ENCODE assay signal across 7 cellular contexts in the genomic region with DNA sequence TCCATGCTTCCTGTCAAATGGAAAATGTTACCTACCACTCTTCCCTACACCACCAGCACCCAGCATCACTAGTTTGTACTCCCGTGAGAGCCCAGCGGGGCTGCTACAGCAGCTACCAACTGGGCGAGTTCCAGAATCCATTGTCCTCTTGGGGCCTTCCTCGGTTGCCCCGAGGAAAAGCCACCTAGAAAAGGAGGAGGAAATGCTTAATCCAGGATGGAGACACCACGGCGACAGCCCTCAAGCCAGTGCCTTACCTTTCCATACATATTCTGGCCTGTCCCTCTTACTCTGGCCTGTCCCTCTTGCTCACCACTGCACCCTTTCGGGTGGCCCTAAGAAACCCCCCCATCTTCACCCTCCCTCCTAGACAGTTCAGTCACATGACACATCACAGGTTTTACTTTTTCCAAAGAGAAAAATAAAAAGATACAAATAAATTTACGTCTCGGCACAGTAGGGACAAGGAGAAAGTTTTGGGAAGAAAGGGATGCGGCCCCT. TPM values are rescaled to one million over a fixed set of nuclear protein-coding genes. Genes with fewer than 3 reads are reported as not detected.
DNase-seq lines count a peak whose midpoint lies in the region; ATAC-seq and TF ChIP-seq lines count a peak whose summit lies in the region.

No MANE protein-coding gene starts in this region.

- TF ChIP-seq POLR2A in spleen (IDR thresholded peaks at IDR 0.05): no peak

- TF ChIP-seq CTCF in Panc1 (IDR thresholded peaks at IDR 0.05) (no peak), kidney epithelial cell (IDR thresholded peaks at IDR 0.05; ENCODE audit: insufficient read depth, low read length, poor library complexity, severe bottlenecking) (no peak), spleen (IDR thresholded peaks at IDR 0.05 in 8 of 11, conservative IDR thresholded peaks at IDR 0.05 in 3 of 11) (no peak)

- peaks cover 11% of the 10 kb centered on the region for H3K4me1 ChIP-seq in Panc1 (ENCODE audit: control insufficient read depth, insufficient read depth, low read length)
- H3K4me1 ChIP-seq in spleen: peaks cover 13 to 47% (median 29%) of the 10 kb centered on the region in 6 donors

- 2 to 6% (median 4%) methylated on average over 11 of the region's 11 CpGs for WGBS in spleen, 5 donors

- H3K9me3 ChIP-seq in Panc1 (ENCODE audit: control insufficient read depth, insufficient read depth, low read depth, low read length) (no peaks in the 10 kb centered on the region), spleen (no peaks in the 10 kb centered on the region)

- peaks cover 31% of the 10 kb centered on the region for H3K36me3 ChIP-seq in Panc1 (ENCODE audit: control insufficient read depth, insufficient read depth, low read length)
- H3K36me3 ChIP-seq in kidney epithelial cell (ENCODE audit: control insufficient read depth, insufficient read depth, low read length): no peaks in the 10 kb centered on the region
- peaks cover 0 to 83% (median 69%) of the 10 kb centered on the region in 6 donors for H3K36me3 ChIP-seq in spleen

- H3K27ac Mint-ChIP-seq in central memory CD8-positive, alpha-beta T cell (ENCODE audit: low read depth): peak overlapping the region; percentile 99

- no peaks in the 10 kb centered on the region for H3K27me3 Mint-ChIP-seq in central memory CD8-positive, alpha-beta T cell

- POLR2A ChIA-PET in Panc1 (lab: Charles Lee): no interaction called here

- ATAC-seq in HG02642 (IDR thresholded peaks at IDR 0.05; ENCODE audit: poor library complexity, unreplicated experiment) (peak; percentile 28), Panc1 (peak; percentile 79)
- peak; percentile 60 for ATAC-seq in central memory CD8-positive, alpha-beta T cell (replicated peaks; ENCODE audit: extremely low read depth, poor library complexity, severe bottlenecking)

- H3K4me3 ChIP-seq in Panc1 (ENCODE audit: low read depth in 2 of 2, low read length in 2 of 2) (peak overlapping the region; percentile 77 to 94), kidney epithelial cell (ENCODE audit: low read depth, low read length) (peak overlapping the region; percentile 90), spleen (peak overlapping the region; percentile 58 to 84 (median 69))

- no peaks in the 10 kb centered on the region for H3K9me3 Mint-ChIP-seq in central memory CD8-positive, alpha-beta T cell

- in situ Hi-C loops in G401 (cut with HindIII; ENCODE audit: low sequenced_read_pairs): no loop called here
- in situ Hi-C loops in Panc1 (cut with HindIII; ENCODE audit: low pct_unique_long_range_greater_than_20kb, low sequenced_read_pairs): no loop called here

- peak overlapping the region; percentile 98 for H3K4me3 Mint-ChIP-seq in central memory CD8-positive, alpha-beta T cell

- CTCF ChIA-PET in Panc1 (lab: Charles Lee): interaction anchor here (0.6 kb wide), 1 partner anchor 8 kb away, joined by 3 read pairs; no protein-coding TSS in a partner anchor

- DNase-seq in G401 (ENCODE audit: low spot score) (peak; percentile 46), Panc1 (ENCODE audit: low read depth, low spot score) (no peak), kidney epithelial cell (ENCODE audit: low read depth) (no peak), spleen (no peak), NCI-H1048 (lab: John Stamatoyannopoulos, UW) (no peak)
- no peak for DNase-seq in central memory CD8-positive, alpha-beta T cell (ENCODE audit: low spot score in 2 of 2)

- intact Hi-C loops in Panc1 (cut with micrococcal nuclease; ENCODE audit: unreplicated experiment) (no loop called here), spleen (cut with DNase I; ENCODE audit: low total_unique reads) (no loop called here)

- H3K4me1 Mint-ChIP-seq in central memory CD8-positive, alpha-beta T cell: peaks cover 21% of the 10 kb centered on the region

- no peaks in the 10 kb centered on the region for H3K27me3 ChIP-seq in Panc1 (ENCODE audit: control insufficient read depth, insufficient read depth, low read length)
- no peaks in the 10 kb centered on the region for H3K27me3 ChIP-seq in kidney epithelial cell (ENCODE audit: control insufficient read depth, insufficient read depth, low read length)
- no peaks in the 10 kb centered on the region for H3K27me3 ChIP-seq in spleen (replicated peaks in 1 of 7)

- H3K36me3 Mint-ChIP-seq in central memory CD8-positive, alpha-beta T cell (ENCODE audit: insufficient read depth): peaks cover 66% of the 10 kb centered on the region

- H3K27ac ChIP-seq in Panc1 (ENCODE audit: low read length) (peak overlapping the region; percentile 95), spleen (peak overlapping the region; percentile 76 to 94 (median 92))

- BruUV-seq in Panc1 (replicated peaks; lab: Mats Ljungman, UMichigan): no TSS peak

RNA-seq across cellular contexts. Expression of a gene that starts 0.5 kb away (rescaled TPM):
- total RNA-seq in G401 (2014; rRNA removed; shearing (Covaris generic)): 22.6 and 43.9 TPM in 2 replicates
- 28.1 TPM for total RNA-seq in Panc1 (2021; ENCODE audit: unreplicated experiment)
- polyA plus RNA-seq in Panc1 (2012; ENCODE audit: insufficient read length): 26.5 TPM
- 34.8 and 38.8 TPM in 2 replicates for total RNA-seq in kidney epithelial cell
- total RNA-seq in spleen: 10 to 100 TPM; 48.1 to 66.2 (median 52.6) TPM
- polyA plus RNA-seq in spleen: 10 to 100 TPM in 2 of 3 donors, 1 to 10 TPM in 1; 9.0 to 16.3 (median 10.2) TPM

RNA-seq across cellular contexts. Expression of a gene that starts 23.5 kb away (rescaled TPM):
- 30.0 and 52.6 TPM in 2 replicates for total RNA-seq in G401 (2014; rRNA removed; shearing (Covaris generic))
- 80.4 TPM for total RNA-seq in Panc1 (2021; ENCODE audit: unreplicated experiment)
- 33.3 TPM for polyA plus RNA-seq in Panc1 (2012; ENCODE audit: insufficient read length)
- 31.5 and 32.2 TPM in 2 replicates for total RNA-seq in kidney epithelial cell
- total RNA-seq in spleen: 10 to 100 TPM; 43.2 to 70.5 (median 59.3) TPM
- 10 to 100 TPM; 24.9 to 33.8 (median 29.3) TPM for polyA plus RNA-seq in spleen

RNA-seq across cellular contexts. Expression of a gene that starts 30.8 kb away (rescaled TPM):
- not detected in 2 replicates for total RNA-seq in G401 (2014; rRNA removed; shearing (Covaris generic))
- total RNA-seq in Panc1 (2021; ENCODE audit: unreplicated experiment) (8.0 TPM), kidney epithelial cell (not detected in 2 replicates), spleen (under 1 TPM in 1 of 7 donors, not detected in 6; 0.88 TPM)
- 12.6 TPM for polyA plus RNA-seq in Panc1 (2012; ENCODE audit: insufficient read length)
- polyA plus RNA-seq in spleen: under 1 TPM in 1 of 3 donors, not detected in 2; 0.06 TPM

RNA-seq across cellular contexts. Expression of a gene that starts 51.3 kb away (rescaled TPM):
- total RNA-seq in G401 (2014; rRNA removed; shearing (Covaris generic)): 4.9 and 5.8 TPM in 2 replicates
- total RNA-seq in Panc1 (2021; ENCODE audit: unreplicated experiment) (4.0 TPM), kidney epithelial cell (23.4 and 28.1 TPM in 2 replicates), spleen (10 to 100 TPM; 10.2 to 22.1 (median 13.7) TPM)
- 4.9 TPM for polyA plus RNA-seq in Panc1 (2012; ENCODE audit: insufficient read length)
- 1 to 10 TPM; 1.1 to 2.9 (median 1.8) TPM for polyA plus RNA-seq in spleen

RNA-seq across cellular contexts. Expression of a gene that starts 53.7 kb away (rescaled TPM):
- total RNA-seq in G401 (2014; rRNA removed; shearing (Covaris generic)): 9.4 and 14.3 TPM in 2 replicates
- total RNA-seq in Panc1 (2021; ENCODE audit: unreplicated experiment): 47.6 TPM
- 23.9 TPM for polyA plus RNA-seq in Panc1 (2012; ENCODE audit: insufficient read length)
- total RNA-seq in kidney epithelial cell: 25.3 and 27.7 TPM in 2 replicates
- 100 to 1,000 TPM in 1 of 7 donors, 10 to 100 TPM in 6; 56.6 to 103 (median 70.2) TPM for total RNA-seq in spleen
- 10 to 100 TPM; 12.3 to 27.1 (median 22.3) TPM for polyA plus RNA-seq in spleen

Comparison
In these comparisons a context has a peak if more than half of its experiments do, and no peak if none do; other contexts are left out.
1. ATAC-seq: peak in every context shown above with its lines; median percentile 79 in Panc1; 60 in central memory CD8-positive, alpha-beta T cell; 28 in HG02642.